In the genomic region with DNA sequence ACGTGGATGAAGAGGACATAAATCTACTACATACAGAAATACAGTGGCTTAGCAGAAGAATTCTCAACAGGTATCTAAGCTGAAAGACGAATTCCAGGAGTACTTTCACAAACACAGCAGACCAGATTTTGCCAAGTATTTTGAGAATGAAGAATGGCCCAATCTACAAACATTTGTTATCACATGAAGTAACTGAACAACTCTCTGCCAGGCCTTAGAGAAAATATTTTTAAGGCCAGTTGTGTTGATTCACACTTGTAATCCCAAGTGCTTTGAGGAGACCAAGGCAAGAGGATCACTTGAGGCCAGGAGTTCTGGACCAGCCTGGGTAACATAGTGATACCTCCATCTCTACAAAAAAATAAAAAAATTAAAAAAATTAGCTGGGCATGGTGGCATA, we compare ENCODE assay signal across 20 cellular contexts.
"Had no signal": no experiment of that assay in that cellular context is flagged by ENCODE, and none has a peak within 500 bp of the region (broad histone marks: within the 10 kb centered on the region; RNA-seq: fewer than 3 reads in every experiment).

No MANE protein-coding gene starts in this region.

- H3K27ac Mint-ChIP-seq: activated T-cell treated with anti-CD3 and anti-CD28 coated beads, Interleukin-2, amount 50 U/mL, for 72 hours; nephron; stimulated activated memory B cell treated with anti-CD40 and anti-IgM and Interleukin-4, amounts not matched to agents 10 μg/mL and 1 μg/mL and 100 μg/mL, for 72 hours had no signal

- ATAC-seq: activated T-cell treated with anti-CD3 and anti-CD28 coated beads, Interleukin-2, amount 50 U/mL, for 72 hours; gastrocnemius medialis; left ventricle myocardium superior; stimulated activated memory B cell treated with anti-CD40 and anti-IgM and Interleukin-4, amounts not matched to agents 10 μg/mL and 1 μg/mL and 100 μg/mL, for 72 hours had no signal

- H3K4me1 ChIP-seq: colonic mucosa, testis had no signal

- H3K27me3 ChIP-seq: colonic mucosa, gastrocnemius medialis, sigmoid colon, testis, upper lobe of left lung had no signal

- H3K9me3 Mint-ChIP-seq: activated T-cell treated with anti-CD3 and anti-CD28 coated beads, Interleukin-2, amount 50 U/mL, for 72 hours; endodermal cell; stimulated activated memory B cell treated with anti-CD40 and anti-IgM and Interleukin-4, amounts not matched to agents 10 μg/mL and 1 μg/mL and 100 μg/mL, for 72 hours had no signal

- DNase-seq: activated CD4-positive, alpha-beta T cell treated with anti-CD3 and anti-CD28 coated beads for 1 hour; activated effector memory CD4-positive, alpha-beta T cell treated with anti-CD3 and anti-CD28 coated beads, Interleukin-2, amount 50 U/mL, for 16 hours; activated naive CD4-positive, alpha-beta T cell treated with anti-CD3 and anti-CD28 coated beads, Interleukin-2, amount 50 U/mL, for 16 hours; activated T-cell treated with anti-CD3 and anti-CD28 coated beads, Interleukin-2, amount 50 U/mL, for 72 hours; caudate nucleus; colonic mucosa; endodermal cell; gastrocnemius medialis; head of caudate nucleus; left ventricle myocardium superior; mesenchymal stem cell; nucleus accumbens; posterior cingulate gyrus; sigmoid colon; stimulated activated CD4-positive, alpha-beta T cell treated with anti-CD3 and anti-CD28 coated beads, Interleukin-4, amount 100 ng/mL, for 24 hours; testis; upper lobe of left lung had no signal

- H3K27ac ChIP-seq: colonic mucosa, gastrocnemius medialis, sigmoid colon, testis, VCaP had no signal

- H3K4me3 ChIP-seq: colonic mucosa, gastrocnemius medialis, sigmoid colon, testis, upper lobe of left lung had no signal

- H3K9me3 ChIP-seq: colonic mucosa, gastrocnemius medialis, sigmoid colon, testis, upper lobe of left lung had no signal

- H3K4me1 Mint-ChIP-seq: nephron had no signal

- H3K4me3 Mint-ChIP-seq: activated T-cell treated with anti-CD3 and anti-CD28 coated beads, Interleukin-2, amount 50 U/mL, for 72 hours; endodermal cell; nephron; stimulated activated memory B cell treated with anti-CD40 and anti-IgM and Interleukin-4, amounts not matched to agents 10 μg/mL and 1 μg/mL and 100 μg/mL, for 72 hours had no signal

- H3K27me3 Mint-ChIP-seq: stimulated activated memory B cell treated with anti-CD40 and anti-IgM and Interleukin-4, amounts not matched to agents 10 μg/mL and 1 μg/mL and 100 μg/mL, for 72 hours had no signal

- H3K36me3 ChIP-seq: colonic mucosa, gastrocnemius medialis, sigmoid colon, upper lobe of left lung had no signal
